ENCODE assay signal across 17 cellular contexts in genomic region chr7:139752148-139752547, GRCh38. TPM values are rescaled to one million over a fixed set of nuclear protein-coding genes. Genes with fewer than 3 reads are reported as not detected.
DNase-seq lines count a peak whose midpoint lies in the region; ATAC-seq and TF ChIP-seq lines count a peak whose summit lies in the region.
"Had no signal": no experiment of that assay in that cellular context is flagged by ENCODE, and none has a peak within 500 bp of the region (broad histone marks: within the 10 kb centered on the region; RNA-seq: fewer than 3 reads in every experiment).

No MANE protein-coding gene starts in this region.

- no peaks in the 10 kb centered on the region for H3K27me3 ChIP-seq in heart left ventricle

- H3K27ac Mint-ChIP-seq in activated T-helper 17 cell treated with anti-CD3 and anti-CD28 coated beads, Interleukin-2, amount 50 U/mL, for 72 hours: peak overlapping the region; percentile 47
- H3K27ac Mint-ChIP-seq in osteocyte (ENCODE audit: unreplicated experiment): peak overlapping the region; percentile 48
- peak overlapping the region; percentile 70 for H3K27ac Mint-ChIP-seq in stimulated activated naive B cell treated with anti-CD40 and anti-IgM and Interleukin-4, amounts not matched to agents 10 μg/mL and 1 μg/mL and 100 μg/mL, for 72 hours

- H3K9me3 Mint-ChIP-seq in activated T-helper 17 cell treated with anti-CD3 and anti-CD28 coated beads, Interleukin-2, amount 50 U/mL, for 72 hours: no peaks in the 10 kb centered on the region
- no peaks in the 10 kb centered on the region for H3K9me3 Mint-ChIP-seq in osteocyte (ENCODE audit: unreplicated experiment)
- no peaks in the 10 kb centered on the region for H3K9me3 Mint-ChIP-seq in stimulated activated naive B cell treated with anti-CD40 and anti-IgM and Interleukin-4, amounts not matched to agents 10 μg/mL and 1 μg/mL and 100 μg/mL, for 72 hours

- H3K4me3 ChIP-seq in heart left ventricle: no peak overlapping the region

- in situ Hi-C loops in GM13977 (cut with MboI; ENCODE audit: low pct_unique_long_range_greater_than_20kb, low sequenced_read_pairs, unreplicated experiment): no loop called here

- H3K4me3 Mint-ChIP-seq in activated T-helper 17 cell treated with anti-CD3 and anti-CD28 coated beads, Interleukin-2, amount 50 U/mL, for 72 hours: no peak overlapping the region
- H3K4me3 Mint-ChIP-seq in osteocyte (ENCODE audit: unreplicated experiment): no peak overlapping the region
- no peak overlapping the region for H3K4me3 Mint-ChIP-seq in stimulated activated naive B cell treated with anti-CD40 and anti-IgM and Interleukin-4, amounts not matched to agents 10 μg/mL and 1 μg/mL and 100 μg/mL, for 72 hours

- 50 to 60% (median 57%) methylated on average over 5 of the region's 5 CpGs for WGBS in heart left ventricle, 4 donors

- DNase-seq in heart left ventricle (no peak), Right ventricle myocardium inferior (ENCODE audit: missing footprints) (no peak), osteocyte (ENCODE audit: extremely low spot score, unreplicated experiment) (no peak), GM13977 (ENCODE audit: low spot score) (no peak)
- no peak for DNase-seq in stimulated activated naive B cell treated with anti-CD40 and anti-IgM and Interleukin-4, amounts not matched to agents 10 μg/mL and 1 μg/mL and 100 μg/mL, for 72 hours
- no peak for DNase-seq in stimulated activated CD4-positive, alpha-beta T cell treated with anti-CD3 and anti-CD28 coated beads, Interleukin-12 subunit alpha, Interleukin-12 subunit beta, amount 100 ng/mL, for 4 hours
- DNase-seq: DMS79, Kasumi-1, NCI-H1417, NCI-H187 treated with DMSO at 0.1 percent for 48 hours, NCI-H2107, NCI-H446 treated with DMSO at 0.1 percent for 48 hours, NCI-H526 treated with DMSO at 0.1 percent for 48 hours, OCI-M1, SHP77 had no signal

- peaks cover 17 to 91% (median 73%) of the 10 kb centered on the region in 12 donors for H3K4me1 ChIP-seq in heart left ventricle

- intact Hi-C loops in heart left ventricle (cut with DNase I) (no loop called here), Right ventricle myocardium inferior (cut with DNase I) (no loop called here)

- no peak for TF ChIP-seq CTCF in heart left ventricle (IDR thresholded peaks at IDR 0.05)
- no peak for TF ChIP-seq CTCF in osteocyte (IDR thresholded peaks at IDR 0.05)
- TF ChIP-seq CTCF in GM13977 (IDR thresholded peaks at IDR 0.05; ENCODE audit: extremely low read depth, insufficient read depth, missing control alignments): no peak

- H3K27ac ChIP-seq in heart left ventricle: peak overlapping the region in 7 of 12 donors; percentile 7 to 73 (median 47)
- H3K27ac ChIP-seq: C4-2B had no signal

- no peaks in the 10 kb centered on the region for H3K27me3 Mint-ChIP-seq in activated T-helper 17 cell treated with anti-CD3 and anti-CD28 coated beads, Interleukin-2, amount 50 U/mL, for 72 hours
- H3K27me3 Mint-ChIP-seq in osteocyte (ENCODE audit: unreplicated experiment): no peaks in the 10 kb centered on the region
- no peaks in the 10 kb centered on the region for H3K27me3 Mint-ChIP-seq in stimulated activated naive B cell treated with anti-CD40 and anti-IgM and Interleukin-4, amounts not matched to agents 10 μg/mL and 1 μg/mL and 100 μg/mL, for 72 hours

- TF ChIP-seq POLR2A in heart left ventricle (IDR thresholded peaks at IDR 0.05): no peak

- no peak for ATAC-seq in heart left ventricle
- no peak for ATAC-seq in Right ventricle myocardium inferior
- ATAC-seq in activated T-helper 17 cell treated with anti-CD3 and anti-CD28 coated beads, Interleukin-2, amount 50 U/mL, for 72 hours (replicated peaks): no peak
- no peak for ATAC-seq in stimulated activated naive B cell treated with anti-CD40 and anti-IgM and Interleukin-4, amounts not matched to agents 10 μg/mL and 1 μg/mL and 100 μg/mL, for 72 hours (replicated peaks)

- peaks cover 38% of the 10 kb centered on the region for H3K4me1 Mint-ChIP-seq in activated T-helper 17 cell treated with anti-CD3 and anti-CD28 coated beads, Interleukin-2, amount 50 U/mL, for 72 hours
- peaks cover 70% of the 10 kb centered on the region for H3K4me1 Mint-ChIP-seq in osteocyte (ENCODE audit: unreplicated experiment)
- peaks cover 38 to 84% of the 10 kb centered on the region in 2 donors for H3K4me1 Mint-ChIP-seq in stimulated activated naive B cell treated with anti-CD40 and anti-IgM and Interleukin-4, amounts not matched to agents 10 μg/mL and 1 μg/mL and 100 μg/mL, for 72 hours

- H3K36me3 Mint-ChIP-seq in activated T-helper 17 cell treated with anti-CD3 and anti-CD28 coated beads, Interleukin-2, amount 50 U/mL, for 72 hours (ENCODE audit: low read depth): peaks cover 8% of the 10 kb centered on the region
- peaks cover 7% of the 10 kb centered on the region for H3K36me3 Mint-ChIP-seq in osteocyte (ENCODE audit: unreplicated experiment)
- H3K36me3 Mint-ChIP-seq in stimulated activated naive B cell treated with anti-CD40 and anti-IgM and Interleukin-4, amounts not matched to agents 10 μg/mL and 1 μg/mL and 100 μg/mL, for 72 hours: peaks cover 13 to 28% of the 10 kb centered on the region in 2 donors

- H3K9me3 ChIP-seq in heart left ventricle: no peaks in the 10 kb centered on the region

- peaks cover 0 to 3% (median 0%) of the 10 kb centered on the region in 9 donors for H3K36me3 ChIP-seq in heart left ventricle

RNA-seq across cellular contexts. Expression of gene HIPK2, which starts 25.6 kb away (rescaled TPM):
- total RNA-seq in heart left ventricle (100 to 1,000 TPM; 102 to 244 (median 143) TPM), Right ventricle myocardium inferior (97.8 TPM), osteocyte (90.8 and 96.9 TPM in 2 replicates)
- 100 to 1,000 TPM in 1 of 2 donors, 10 to 100 TPM in 1; 43.2 to 205 TPM for polyA plus RNA-seq in heart left ventricle
- total RNA-seq in activated T-helper 17 cell treated with anti-CD3 and anti-CD28 coated beads, Interleukin-2, amount 50 U/mL, for 72 hours: 10 to 100 TPM; 44.2 to 46.9 TPM
